8 cellular contexts compared by ENCODE assay signal in the genomic region with DNA sequence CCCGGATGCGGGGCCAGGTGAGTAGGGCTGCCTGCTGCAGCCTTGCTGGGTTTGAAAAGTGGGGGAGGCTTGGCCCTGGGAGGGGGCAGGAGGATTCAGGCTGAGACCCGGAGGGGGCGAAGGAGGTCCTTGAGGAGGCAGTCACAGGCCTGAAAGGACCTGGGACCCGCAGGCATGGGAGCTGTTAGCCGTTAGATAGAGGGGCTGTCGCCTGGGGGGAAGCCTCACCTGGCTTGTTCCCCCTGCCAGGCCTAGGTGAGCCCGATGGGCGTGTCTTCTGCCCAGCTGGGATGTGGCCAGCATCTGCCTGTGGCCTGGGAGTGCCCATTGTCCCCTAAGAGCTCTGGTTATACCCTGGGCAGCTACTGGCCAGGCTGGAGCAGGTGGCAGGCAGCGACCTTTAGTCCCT. TPM values are rescaled to one million over a fixed set of nuclear protein-coding genes. Genes with fewer than 3 reads are reported as not detected.
DNase-seq lines count a peak whose midpoint lies in the region; ATAC-seq and TF ChIP-seq lines count a peak whose summit lies in the region.

No MANE protein-coding gene starts in this region.

- H2AFZ ChIP-seq in PC-9 = no peak overlapping the region

- H3F3A ChIP-seq in PC-9 (ENCODE audit: insufficient read depth, low read depth) = peaks cover 6% of the 10 kb centered on the region; the same call in 1 of the 2 replicates

- H3K9ac ChIP-seq in skeletal muscle tissue (ENCODE audit: low read depth in 1 of 3, low read length in 3 of 3) = peak overlapping the region in 2 of 3 donors; percentile 65 to 81

- no TSS peak for BruUV-seq in PC-9 (replicated peaks; lab: Mats Ljungman, UMichigan)

- no peaks in the 10 kb centered on the region for H3K36me3 ChIP-seq in H7 (replicated peaks; ENCODE audit: control insufficient read depth, insufficient read depth, low read length)
- H3K36me3 ChIP-seq in PC-9 (ENCODE audit: low read depth) = no peaks in the 10 kb centered on the region
- H3K36me3 ChIP-seq in skeletal muscle tissue (ENCODE audit: control insufficient read depth in 3 of 3, insufficient read depth in 3 of 3, low read length in 3 of 3) = no peaks in the 10 kb centered on the region

- TF ChIP-seq CTCF in PC-9 (conservative IDR thresholded peaks at IDR 0.05) = no peak

- CTCF ChIA-PET in PC-9 (lab: Charles Lee) = interaction anchor here (0.6 to 2.5 kb wide), 4 partner anchors 20 to 191 kb away, joined by 3 to 31 read pairs (median 6); no protein-coding TSS in a partner anchor

- no peaks in the 10 kb centered on the region for H3K79me2 ChIP-seq in PC-9 (ENCODE audit: low read depth)

- ATAC-seq in left ventricle myocardium superior = peak; percentile 21
- no peak for ATAC-seq in HG03135 (IDR thresholded peaks at IDR 0.05; ENCODE audit: unreplicated experiment)
- ATAC-seq in HG02970 (IDR thresholded peaks at IDR 0.05; ENCODE audit: low FRiP score, unreplicated experiment) = no peak

- H3K4me1 ChIP-seq in PC-9 (replicated peaks; ENCODE audit: insufficient read depth) = no peaks in the 10 kb centered on the region; the same call in 1 of the 2 replicates
- H3K4me1 ChIP-seq in skeletal muscle tissue (ENCODE audit: control insufficient read depth in 3 of 3, insufficient read depth in 3 of 3, low read length in 3 of 3) = peaks cover 12 to 36% (median 36%) of the 10 kb centered on the region in 3 donors

- no peaks in the 10 kb centered on the region for H3K9me3 ChIP-seq in PC-9 (ENCODE audit: insufficient read depth, low read depth)
- H3K9me3 ChIP-seq in skeletal muscle tissue (ENCODE audit: control insufficient read depth in 3 of 3, low read length in 3 of 3) = peaks cover 0 to 4% (median 4%) of the 10 kb centered on the region in 3 donors

- intact Hi-C loops in PC-9 (cut with micrococcal nuclease; ENCODE audit: unreplicated experiment) (loop anchor here (2.0 kb wide), 2 partner anchors 19 to 27 kb away; no protein-coding TSS in a partner anchor), left ventricle myocardium superior (cut with micrococcal nuclease) (no loop called here)

- H3K4me3 ChIP-seq in H7 (ENCODE audit: insufficient read depth, low read depth, low read length) (peak overlapping the region; percentile 24; the same call in 1 of the 2 replicates), PC-9 (peak overlapping the region; percentile 52; the same call in 1 of the 2 replicates), skeletal muscle tissue (ENCODE audit: low read length in 3 of 3) (peak overlapping the region in 2 of 3 donors; percentile 52 to 67)

- H3K27ac ChIP-seq in PC-9 (no peak overlapping the region), skeletal muscle tissue (ENCODE audit: low read depth, low read length) (peak overlapping the region; percentile 81)

- peak; percentile 83 for DNase-seq in H7
- DNase-seq in PC-9 = peak; percentile 47 to 64
- peak; percentile 45 for DNase-seq in left ventricle myocardium superior
- no peak for DNase-seq in globus pallidus (ENCODE audit: low spot score)
- no peak for DNase-seq in NOMO-1 treated with DMSO at 0.1 percent for 48 hours (lab: John Stamatoyannopoulos, UW; ENCODE audit: unreplicated experiment)

- POLR2A ChIA-PET in PC-9 (lab: Charles Lee; ENCODE audit: unreplicated experiment) = interaction anchor here (0.9 to 1.0 kb wide), 2 partner anchors 26 to 27 kb away, joined by 4 to 6 read pairs; no protein-coding TSS in a partner anchor

- H3K27me3 ChIP-seq in H7 (ENCODE audit: control insufficient read depth, insufficient read depth, low read length) = peaks cover 43% of the 10 kb centered on the region
- H3K27me3 ChIP-seq in PC-9 (ENCODE audit: insufficient read depth, low read depth) = peaks cover 14% of the 10 kb centered on the region
- peaks cover 0 to 4% (median 0%) of the 10 kb centered on the region in 3 donors for H3K27me3 ChIP-seq in skeletal muscle tissue (ENCODE audit: control insufficient read depth in 3 of 3, insufficient read depth in 3 of 3, low read length in 3 of 3)

- peak overlapping the region; percentile 76 for H3K4me2 ChIP-seq in PC-9

- no peaks in the 10 kb centered on the region for H3K9me2 ChIP-seq in PC-9 (ENCODE audit: insufficient read depth)

- H4K20me1 ChIP-seq in PC-9 (ENCODE audit: insufficient read depth) = no peaks in the 10 kb centered on the region

RNA-seq across cellular contexts. Expression of a gene that starts 1.8 kb away (rescaled TPM):
- total RNA-seq in H7 (2014; rRNA removed; shearing (Covaris generic)) = 1.7 and 2.7 TPM in 2 replicates
- 2.6 and 4.2 TPM in 2 replicates for total RNA-seq in PC-9 (2021)
- total RNA-seq in left ventricle myocardium superior = 7.7 TPM
- 0.52 TPM for total RNA-seq in skeletal muscle tissue

RNA-seq across cellular contexts. Expression of a gene that starts 11.2 kb away (rescaled TPM):
- not detected in 2 replicates for total RNA-seq in H7 (2014; rRNA removed; shearing (Covaris generic))
- total RNA-seq in PC-9 (2021) = not detected in 2 replicates
- not detected for total RNA-seq in left ventricle myocardium superior
- not detected for total RNA-seq in skeletal muscle tissue

RNA-seq across cellular contexts. Expression of a gene that starts 24.2 kb away (rescaled TPM):
- total RNA-seq in H7 (2014; rRNA removed; shearing (Covaris generic)) = not detected in 2 replicates
- total RNA-seq in PC-9 (2021) = not detected in 2 replicates
- total RNA-seq in left ventricle myocardium superior = not detected
- not detected for total RNA-seq in skeletal muscle tissue

RNA-seq across cellular contexts. Expression of a gene that starts 34.4 kb away (rescaled TPM):
- not detected in 2 replicates for total RNA-seq in H7 (2014; rRNA removed; shearing (Covaris generic))
- not detected in 2 replicates for total RNA-seq in PC-9 (2021)
- not detected for total RNA-seq in left ventricle myocardium superior
- not detected for total RNA-seq in skeletal muscle tissue

RNA-seq across cellular contexts. Expression of a gene that starts 48.1 kb away (rescaled TPM):
- not detected in 2 replicates for total RNA-seq in H7 (2014; rRNA removed; shearing (Covaris generic))
- total RNA-seq in PC-9 (2021) (not detected in 2 replicates), left ventricle myocardium superior (not detected), skeletal muscle tissue (not detected)

Comparison
In these comparisons a context has a peak if more than half of its experiments do, and no peak if none do; other contexts are left out.
1. DNase-seq: peak in H7 (single experiment), PC-9 (2 of 2) and left ventricle myocardium superior (single experiment); none in globus pallidus (single experiment) and NOMO-1 treated with DMSO at 0.1 percent for 48 hours (single experiment).
2. Peak in every context shown above with its lines, with median percentiles within 50 percentile points of each other: H3K4me3 ChIP-seq.